Comparison of ENCODE assay signal across 14 cellular contexts in genomic region chr16:11162571-11163268, GRCh38.
DNase-seq lines count a peak whose midpoint lies in the region; ATAC-seq and TF ChIP-seq lines count a peak whose summit lies in the region.
"Had no signal": no experiment of that assay in that cellular context is flagged by ENCODE, and none has a peak within 500 bp of the region (broad histone marks: within the 10 kb centered on the region; RNA-seq: fewer than 3 reads in every experiment).

No MANE protein-coding gene starts in this region.

- H3K27ac ChIP-seq in mesendoderm (ENCODE audit: low read depth, low read length) = no peak overlapping the region
- peak overlapping the region; percentile 68 to 78 for H3K27ac ChIP-seq in tibial artery
- H3K27ac ChIP-seq: breast epithelium had no signal

- H3K4me1 ChIP-seq in mesendoderm (ENCODE audit: control insufficient read depth, low read depth, low read length) = peaks cover 2% of the 10 kb centered on the region
- peaks cover 0 to 63% (median 33%) of the 10 kb centered on the region in 4 donors for H3K4me1 ChIP-seq in tibial artery
- H3K4me1 ChIP-seq: breast epithelium had no signal

- H3K4me1 Mint-ChIP-seq in activated T-cell treated with anti-CD3 and anti-CD28 coated beads, Interleukin-2, amount 50 U/mL, for 24 hours (ENCODE audit: low read depth) = peaks cover 50% of the 10 kb centered on the region
- peaks cover 14% of the 10 kb centered on the region for H3K4me1 Mint-ChIP-seq in activated T-cell treated with anti-CD3 and anti-CD28 coated beads, Interleukin-2, amount 50 U/mL, for 4 hours (ENCODE audit: low read depth)
- H3K4me1 Mint-ChIP-seq in brain = peaks cover 45% of the 10 kb centered on the region

- no peaks in the 10 kb centered on the region for H3K79me2 ChIP-seq in mesendoderm (ENCODE audit: control insufficient read depth, insufficient read depth, low read length)

- no peak overlapping the region for H2BK15ac ChIP-seq in mesendoderm (replicated peaks; ENCODE audit: low read depth)

- H4K8ac ChIP-seq in mesendoderm (ENCODE audit: low read depth, low read length) = no peak overlapping the region

- H4K5ac ChIP-seq in mesendoderm (ENCODE audit: low read length) = no peak overlapping the region

- H3K9me3 Mint-ChIP-seq in activated T-cell treated with anti-CD3 and anti-CD28 coated beads, Interleukin-2, amount 50 U/mL, for 24 hours = no peaks in the 10 kb centered on the region
- H3K9me3 Mint-ChIP-seq in activated T-cell treated with anti-CD3 and anti-CD28 coated beads, Interleukin-2, amount 50 U/mL, for 4 hours = peaks cover 3% of the 10 kb centered on the region
- peaks cover 0 to 3% (median 0%) of the 10 kb centered on the region in 5 experiments for H3K9me3 Mint-ChIP-seq in brain

- no peaks in the 10 kb centered on the region for H3K9me3 ChIP-seq in tibial artery
- H3K9me3 ChIP-seq: breast epithelium had no signal

- H3K4me2 ChIP-seq in mesendoderm (ENCODE audit: low read length) = no peak overlapping the region

- H3K27me3 Mint-ChIP-seq in activated T-cell treated with anti-CD3 and anti-CD28 coated beads, Interleukin-2, amount 50 U/mL, for 24 hours = no peaks in the 10 kb centered on the region
- no peaks in the 10 kb centered on the region for H3K27me3 Mint-ChIP-seq in activated T-cell treated with anti-CD3 and anti-CD28 coated beads, Interleukin-2, amount 50 U/mL, for 4 hours (ENCODE audit: low read depth)
- H3K27me3 Mint-ChIP-seq in brain = no peaks in the 10 kb centered on the region

- no peak for ATAC-seq in activated T-cell treated with anti-CD3 and anti-CD28 coated beads, Interleukin-2, amount 50 U/mL, for 4 hours
- no peak for ATAC-seq in GM21381 (IDR thresholded peaks at IDR 0.05; ENCODE audit: unreplicated experiment)

- DNase-seq in activated T-cell treated with anti-CD3 and anti-CD28 coated beads, Interleukin-2, amount 50 U/mL, for 24 hours = no peak
- no peak for DNase-seq in activated T-cell treated with anti-CD3 and anti-CD28 coated beads, Interleukin-2, amount 50 U/mL, for 4 hours
- DNase-seq in mesendoderm (peak; percentile 48), tibial artery (no peak), T1000 (lab: John Stamatoyannopoulos, UW) (no peak)
- DNase-seq in stimulated activated CD4-positive, alpha-beta T cell treated with anti-CD3 and anti-CD28 coated beads, Interleukin-4, amount 100 ng/mL, for 1 hour = no peak
- DNase-seq: ACHN; activated CD4-positive, alpha-beta T cell treated with anti-CD3 and anti-CD28 coated beads for 4 hours; COR-L47; stimulated activated CD4-positive, alpha-beta T cell treated with anti-CD3 and anti-CD28 coated beads, Interleukin-4, amount 100 ng/mL, for 4 hours; stimulated activated naive CD4-positive, alpha-beta T cell had no signal

- H3K36me3 ChIP-seq in mesendoderm (ENCODE audit: control insufficient read depth, insufficient read depth, low read length) (no peaks in the 10 kb centered on the region), tibial artery (peaks cover 13 to 16% (median 14%) of the 10 kb centered on the region in 3 donors)
- H3K36me3 ChIP-seq: breast epithelium had no signal

- H3K56ac ChIP-seq in mesendoderm (ENCODE audit: low read length) = no peak overlapping the region

- H3K18ac ChIP-seq in mesendoderm (ENCODE audit: low read length) = no peak overlapping the region

- H3K4me3 ChIP-seq in mesendoderm (ENCODE audit: low read length) (no peak overlapping the region), tibial artery (no peak overlapping the region)
- H3K4me3 ChIP-seq: breast epithelium had no signal

- WGBS in mesendoderm (ENCODE audit: extremely low coverage, insufficient coverage, low lambda C conversion rate) = no CpG with 5 or more reads among the region's 9 CpGs

- H3K79me1 ChIP-seq in mesendoderm (ENCODE audit: low read length) = no peaks in the 10 kb centered on the region

- H2BK5ac ChIP-seq in mesendoderm (ENCODE audit: low read length) = no peak overlapping the region

- no peak overlapping the region for H3K4ac ChIP-seq in mesendoderm (ENCODE audit: low read depth, low read length)

- intact Hi-C loops in tibial artery (cut with DNase I; ENCODE audit: low total_unique reads) = no loop called here

- no peak overlapping the region for H3K9ac ChIP-seq in mesendoderm (ENCODE audit: low read length)

- H3K27me3 ChIP-seq in mesendoderm (ENCODE audit: insufficient read depth, low read length, poor library complexity) (no peaks in the 10 kb centered on the region), tibial artery (no peaks in the 10 kb centered on the region)
- H3K27me3 ChIP-seq: breast epithelium had no signal

- H3K27ac Mint-ChIP-seq in activated T-cell treated with anti-CD3 and anti-CD28 coated beads, Interleukin-2, amount 50 U/mL, for 24 hours = peak overlapping the region; percentile 94
- peak overlapping the region; percentile 8 to 64 (median 29) for H3K27ac Mint-ChIP-seq in brain

- H3K4me3 Mint-ChIP-seq in activated T-cell treated with anti-CD3 and anti-CD28 coated beads, Interleukin-2, amount 50 U/mL, for 24 hours = no peak overlapping the region
- H3K4me3 Mint-ChIP-seq in activated T-cell treated with anti-CD3 and anti-CD28 coated beads, Interleukin-2, amount 50 U/mL, for 4 hours = no peak overlapping the region
- H3K4me3 Mint-ChIP-seq in brain = no peak overlapping the region

- no peak overlapping the region for H3K23ac ChIP-seq in mesendoderm (ENCODE audit: low read length)

- H3K36me3 Mint-ChIP-seq in activated T-cell treated with anti-CD3 and anti-CD28 coated beads, Interleukin-2, amount 50 U/mL, for 24 hours (ENCODE audit: low read depth) = peaks cover 51% of the 10 kb centered on the region
- H3K36me3 Mint-ChIP-seq in activated T-cell treated with anti-CD3 and anti-CD28 coated beads, Interleukin-2, amount 50 U/mL, for 4 hours (ENCODE audit: insufficient read depth) = peaks cover 11% of the 10 kb centered on the region
- H3K36me3 Mint-ChIP-seq in brain = peaks cover 22% of the 10 kb centered on the region

- no peak overlapping the region for H2BK120ac ChIP-seq in mesendoderm (ENCODE audit: low read depth, low read length)

- no peak overlapping the region for H2AK5ac ChIP-seq in mesendoderm (ENCODE audit: low read length)

- no peak for TF ChIP-seq CTCF in brain (conservative IDR thresholded peaks at IDR 0.05)
- no peak for TF ChIP-seq CTCF in tibial artery (IDR thresholded peaks at IDR 0.05)
